In the genomic region with DNA sequence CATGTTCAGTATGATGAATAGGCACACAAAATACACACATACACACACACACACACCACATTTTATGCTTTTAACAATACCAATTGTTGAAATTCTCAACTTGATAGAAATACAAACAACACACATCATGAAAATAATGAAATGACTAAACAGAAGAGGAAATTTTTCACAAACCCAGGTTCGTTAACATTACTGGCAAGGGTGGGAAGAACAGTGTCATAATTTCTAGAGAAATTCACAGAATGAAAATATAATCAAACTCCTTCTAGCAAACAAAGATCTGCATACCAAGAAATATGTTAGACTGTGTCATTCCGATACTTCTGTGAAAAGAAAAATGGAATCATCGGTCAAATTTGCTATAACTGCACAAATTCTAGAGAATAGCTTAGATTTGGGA, we compare ENCODE assay signal across 25 cellular contexts. TPM values are rescaled to one million over a fixed set of nuclear protein-coding genes. Genes with fewer than 3 reads are reported as not detected.
DNase-seq lines count a peak whose midpoint lies in the region; ATAC-seq and TF ChIP-seq lines count a peak whose summit lies in the region.
"Had no signal": no experiment of that assay in that cellular context is flagged by ENCODE, and none has a peak within 500 bp of the region (broad histone marks: within the 10 kb centered on the region; RNA-seq: fewer than 3 reads in every experiment).

No MANE protein-coding gene starts in this region.

- H3K27me3 Mint-ChIP-seq in activated CD4-positive, alpha-beta T cell treated with anti-CD3 and anti-CD28 coated beads for 36 hours: no peaks in the 10 kb centered on the region
- no peaks in the 10 kb centered on the region for H3K27me3 Mint-ChIP-seq in activated B cell treated with CpG ODN at 0.5 μM for 24 hours
- no peaks in the 10 kb centered on the region for H3K27me3 Mint-ChIP-seq in natural killer cell treated with Interleukin-12 subunit alpha and Interleukin-12 subunit beta and Interleukin-15 and Interleukin-18, amount 100 ng/mL, for 72 hours

- CTCF ChIA-PET in activated CD4-positive, alpha-beta T cell treated with anti-CD3 and anti-CD28 coated beads for 36 hours (lab: Charles Lee): interaction anchor here (0.7 to 2.2 kb wide), 4 partner anchors 12 to 42 kb away, joined by 4 to 10 read pairs (median 6); partner anchors contain the start of gene ST8SIA4
- CTCF ChIA-PET in activated B cell treated with CpG ODN at 0.5 μM for 24 hours (lab: Charles Lee): no interaction called here

- TF ChIP-seq CTCF in activated B cell treated with CpG ODN at 0.5 μM for 24 hours (IDR thresholded peaks at IDR 0.05): no peak

- peak overlapping the region; percentile 16 for H3K4me3 Mint-ChIP-seq in activated CD4-positive, alpha-beta T cell treated with anti-CD3 and anti-CD28 coated beads for 36 hours
- H3K4me3 Mint-ChIP-seq in activated B cell treated with CpG ODN at 0.5 μM for 24 hours: no peak overlapping the region
- peak overlapping the region; percentile 71 for H3K4me3 Mint-ChIP-seq in natural killer cell treated with Interleukin-12 subunit alpha and Interleukin-12 subunit beta and Interleukin-15 and Interleukin-18, amount 100 ng/mL, for 72 hours

- H3K36me3 Mint-ChIP-seq in activated CD4-positive, alpha-beta T cell treated with anti-CD3 and anti-CD28 coated beads for 36 hours (ENCODE audit: low read depth): peaks cover 53% of the 10 kb centered on the region
- peaks cover 47% of the 10 kb centered on the region for H3K36me3 Mint-ChIP-seq in activated B cell treated with CpG ODN at 0.5 μM for 24 hours (ENCODE audit: low read depth)
- H3K36me3 Mint-ChIP-seq in natural killer cell treated with Interleukin-12 subunit alpha and Interleukin-12 subunit beta and Interleukin-15 and Interleukin-18, amount 100 ng/mL, for 72 hours: peaks cover 40% of the 10 kb centered on the region

- POLR2A ChIA-PET in activated CD4-positive, alpha-beta T cell treated with anti-CD3 and anti-CD28 coated beads for 36 hours (lab: Charles Lee): interaction anchor here (0.8 to 3.6 kb wide), 3 partner anchors 20 to 42 kb away, joined by 3 to 18 read pairs (median 15); partner anchors contain the start of gene ST8SIA4
- POLR2A ChIA-PET in activated B cell treated with CpG ODN at 0.5 μM for 24 hours (lab: Charles Lee): interaction anchor here (0.7 to 2.0 kb wide), 3 partner anchors 19 to 42 kb away, joined by 3 to 6 read pairs (median 5); partner anchors contain the start of gene ST8SIA4

- ATAC-seq in activated CD4-positive, alpha-beta T cell treated with anti-CD3 and anti-CD28 coated beads for 36 hours: peak; percentile 69
- ATAC-seq in GM18520 (IDR thresholded peaks at IDR 0.05; ENCODE audit: unreplicated experiment) (peak; percentile 30), activated B cell treated with CpG ODN at 0.5 μM for 24 hours (ENCODE audit: low read depth) (no peak)
- peak; percentile 73 to 75 for ATAC-seq in natural killer cell treated with Interleukin-12 subunit alpha and Interleukin-12 subunit beta and Interleukin-15 and Interleukin-18, amount 100 ng/mL, for 72 hours
- ATAC-seq: K562 had no signal

- peak overlapping the region; percentile 87 for H3K27ac Mint-ChIP-seq in activated CD4-positive, alpha-beta T cell treated with anti-CD3 and anti-CD28 coated beads for 36 hours
- peak overlapping the region; percentile 60 for H3K27ac Mint-ChIP-seq in activated B cell treated with CpG ODN at 0.5 μM for 24 hours
- peak overlapping the region; percentile 84 to 85 for H3K27ac Mint-ChIP-seq in natural killer cell treated with Interleukin-12 subunit alpha and Interleukin-12 subunit beta and Interleukin-15 and Interleukin-18, amount 100 ng/mL, for 72 hours

- no peak overlapping the region for H3K27ac ChIP-seq in caudate nucleus (ENCODE audit: low read depth, low read length)
- H3K27ac ChIP-seq: neutrophil, skin epidermis, tibial artery had no signal

- DNase-seq in activated CD4-positive, alpha-beta T cell treated with anti-CD3 and anti-CD28 coated beads for 36 hours: no peak
- no peak for DNase-seq in activated CD4-positive, alpha-beta T cell treated with anti-CD3 and anti-CD28 coated beads for 48 hours
- no peak for DNase-seq in activated B cell treated with CpG ODN at 0.5 μM for 24 hours
- no peak for DNase-seq in natural killer cell treated with Interleukin-12 subunit alpha and Interleukin-12 subunit beta and Interleukin-15 and Interleukin-18, amount 100 ng/mL, for 72 hours (ENCODE audit: low spot score)
- no peak for DNase-seq in activated gamma-delta T cell (lab: John Stamatoyannopoulos, UW)
- no peak for DNase-seq in caudate nucleus (lab: John Stamatoyannopoulos, UW)
- no peak for DNase-seq in SHP77 treated with DMSO at 0.1 percent for 48 hours (lab: John Stamatoyannopoulos, UW)
- DNase-seq: 8988T; activated CD4-positive, alpha-beta T cell treated with anti-CD3 and anti-CD28 coated beads, Interleukin-2, amount 50 U/mL, for 4 hours; amygdala; BE2C; dermis blood vessel endothelial cell; kidney; NCI-H1417 treated with DMSO at 0.1 percent for 48 hours; NCI-H510A treated with DMSO at 0.1 percent for 48 hours; NK-92 treated with Interleukin-12 subunit alpha and Interleukin-12 subunit beta, amount 100 ng/mL, for 24 hours; SIG-M5; stimulated activated CD4-positive, alpha-beta T cell treated with anti-CD3 and anti-CD28 coated beads, Interleukin-1b, Interleukin-23, amount 100 ng/mL, for 48 hours; stimulated activated naive CD4-positive, alpha-beta T cell treated with Interleukin-2 at 50 U/mL for 16 hours; tibial artery had no signal

- intact Hi-C loops in activated CD4-positive, alpha-beta T cell treated with anti-CD3 and anti-CD28 coated beads for 36 hours (cut with DNase I, micrococcal nuclease): loop anchor here (1.0 to 5.0 kb wide), 7 partner anchors 8 to 80 kb away; no protein-coding TSS in a partner anchor
- intact Hi-C loops in activated B cell treated with CpG ODN at 0.5 μM for 24 hours (cut with micrococcal nuclease): loop anchor here (1.0 kb wide), 1 partner anchor 8 kb away; no protein-coding TSS in a partner anchor

- peaks cover 72% of the 10 kb centered on the region for H3K4me1 Mint-ChIP-seq in activated CD4-positive, alpha-beta T cell treated with anti-CD3 and anti-CD28 coated beads for 36 hours
- H3K4me1 Mint-ChIP-seq in activated B cell treated with CpG ODN at 0.5 μM for 24 hours: peaks cover 47% of the 10 kb centered on the region
- peaks cover 51 to 59% of the 10 kb centered on the region in 2 donors for H3K4me1 Mint-ChIP-seq in natural killer cell treated with Interleukin-12 subunit alpha and Interleukin-12 subunit beta and Interleukin-15 and Interleukin-18, amount 100 ng/mL, for 72 hours (ENCODE audit: low read depth in 2 of 2)

- H3K9me3 Mint-ChIP-seq in activated CD4-positive, alpha-beta T cell treated with anti-CD3 and anti-CD28 coated beads for 36 hours (ENCODE audit: low read depth): no peaks in the 10 kb centered on the region
- H3K9me3 Mint-ChIP-seq in activated B cell treated with CpG ODN at 0.5 μM for 24 hours: no peaks in the 10 kb centered on the region
- H3K9me3 Mint-ChIP-seq in natural killer cell treated with Interleukin-12 subunit alpha and Interleukin-12 subunit beta and Interleukin-15 and Interleukin-18, amount 100 ng/mL, for 72 hours: peaks cover 7% of the 10 kb centered on the region

RNA-seq across cellular contexts. Expression of gene ST8SIA4, which starts 41.9 kb away (rescaled TPM):
- 10 to 100 TPM; 31.7 to 32.0 TPM for total RNA-seq in activated CD4-positive, alpha-beta T cell treated with anti-CD3 and anti-CD28 coated beads for 36 hours
- total RNA-seq in activated B cell treated with CpG ODN at 0.5 μM for 24 hours: 105 and 125 TPM in 2 replicates
- total RNA-seq in natural killer cell treated with Interleukin-12 subunit alpha and Interleukin-12 subunit beta and Interleukin-15 and Interleukin-18, amount 100 ng/mL, for 72 hours: 100 to 1,000 TPM; 127 to 148 TPM
- total RNA-seq: HT-29 had no signal
